In the genomic region with DNA sequence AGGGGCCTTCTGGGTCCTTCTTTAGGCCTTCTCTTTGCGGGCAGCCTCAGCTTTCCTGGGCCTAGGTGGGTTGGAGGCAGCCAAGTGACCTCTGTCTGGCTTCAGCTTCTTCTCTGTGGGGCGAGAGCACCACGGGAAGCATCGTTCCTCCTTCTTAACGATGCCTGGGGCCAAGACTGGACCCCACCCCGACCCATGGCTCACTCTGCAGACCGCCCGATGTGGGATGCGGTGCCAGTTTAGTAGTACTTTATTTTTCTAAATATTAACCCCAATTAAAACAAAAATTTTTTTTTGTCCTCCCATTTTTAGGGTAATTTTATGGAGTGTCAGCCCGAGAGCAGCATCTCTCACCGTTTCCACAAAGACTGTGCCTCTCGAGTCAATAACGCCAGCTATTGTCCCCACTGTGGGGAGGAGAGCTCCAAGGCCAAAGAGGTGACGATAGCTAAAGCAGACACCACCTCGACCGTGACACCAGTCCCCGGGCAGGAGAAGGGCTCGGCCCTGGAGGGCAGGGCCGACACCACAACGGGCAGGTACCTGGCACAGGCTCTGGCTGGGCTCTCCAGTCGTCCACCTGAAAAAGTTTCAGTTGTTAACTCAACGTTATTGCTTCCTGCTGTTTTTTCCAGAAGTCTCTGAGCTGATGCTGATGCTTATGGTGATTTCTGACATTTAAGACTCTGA, we compare ENCODE assay signal across 14 cellular contexts.
DNase-seq lines count a peak whose midpoint lies in the region; ATAC-seq, FAIRE-seq and TF ChIP-seq lines count a peak whose summit lies in the region.
"Had no signal": no experiment of that assay in that cellular context is flagged by ENCODE, and none has a peak within 500 bp of the region (broad histone marks: within the 10 kb centered on the region; RNA-seq: fewer than 3 reads in every experiment).

No MANE protein-coding gene starts in this region.

- peaks cover 22% of the 10 kb centered on the region for H4K20me1 ChIP-seq in astrocyte (ENCODE audit: insufficient read depth, low read length)

- FAIRE-seq in astrocyte (lab: Jason Lieb, UNC): no peak
- FAIRE-seq: HepG2, HTR-8/SVneo had no signal

- no peaks in the 10 kb centered on the region for H3K27me3 ChIP-seq in astrocyte (ENCODE audit: insufficient read depth, low read length)
- H3K27me3 ChIP-seq: BLaER1 treated with 17β-estradiol and CSF1 and Interleukin-3, amounts not matched to agents 10 nM and 100 nM had no signal

- H3K4me3 Mint-ChIP-seq in activated naive CD8-positive, alpha-beta T cell treated with anti-CD3 and anti-CD28 coated beads, Interleukin-2, amount 10 ng/mL, durations not matched to agents 7 days and 5 days: no peak overlapping the region
- H3K4me3 Mint-ChIP-seq in activated naive CD8-positive, alpha-beta T cell treated with anti-CD3 and anti-CD28 coated beads, Interleukin-2, amount 50 U/mL, for 24 hours: no peak overlapping the region
- H3K4me3 Mint-ChIP-seq in astrocyte (ENCODE audit: unreplicated experiment) (no peak overlapping the region), memory B cell (no peak overlapping the region)
- H3K4me3 Mint-ChIP-seq: CD4-positive, CD25-positive, alpha-beta regulatory T cell; H9 had no signal

- TF ChIP-seq CTCF in astrocyte (IDR thresholded peaks at IDR 0.05; ENCODE audit: insufficient read depth, low read depth, low read length) (no peak), GM13976 (IDR thresholded peaks at IDR 0.05; ENCODE audit: borderline replicate concordance, control extremely low read depth, extremely low read depth, insufficient read depth, missing control alignments) (no peak)

- no peaks in the 10 kb centered on the region for H3K27me3 Mint-ChIP-seq in activated naive CD8-positive, alpha-beta T cell treated with anti-CD3 and anti-CD28 coated beads, Interleukin-2, amount 10 ng/mL, durations not matched to agents 7 days and 5 days
- no peaks in the 10 kb centered on the region for H3K27me3 Mint-ChIP-seq in activated naive CD8-positive, alpha-beta T cell treated with anti-CD3 and anti-CD28 coated beads, Interleukin-2, amount 50 U/mL, for 24 hours
- no peaks in the 10 kb centered on the region for H3K27me3 Mint-ChIP-seq in astrocyte (ENCODE audit: low read depth, unreplicated experiment)
- H3K27me3 Mint-ChIP-seq in memory B cell: no peaks in the 10 kb centered on the region
- H3K27me3 Mint-ChIP-seq: CD4-positive, CD25-positive, alpha-beta regulatory T cell had no signal

- no peaks in the 10 kb centered on the region for H3K9me3 Mint-ChIP-seq in activated naive CD8-positive, alpha-beta T cell treated with anti-CD3 and anti-CD28 coated beads, Interleukin-2, amount 10 ng/mL, durations not matched to agents 7 days and 5 days
- H3K9me3 Mint-ChIP-seq in activated naive CD8-positive, alpha-beta T cell treated with anti-CD3 and anti-CD28 coated beads, Interleukin-2, amount 50 U/mL, for 24 hours: no peaks in the 10 kb centered on the region
- H3K9me3 Mint-ChIP-seq in astrocyte (ENCODE audit: unreplicated experiment) (no peaks in the 10 kb centered on the region), memory B cell (no peaks in the 10 kb centered on the region)
- H3K9me3 Mint-ChIP-seq: CD4-positive, CD25-positive, alpha-beta regulatory T cell; H9 had no signal

- H3K4me1 ChIP-seq in astrocyte (ENCODE audit: insufficient read depth, low read length): no peaks in the 10 kb centered on the region
- H3K4me1 ChIP-seq: BLaER1 treated with 17β-estradiol and CSF1 and Interleukin-3, amounts not matched to agents 10 nM and 100 nM had no signal

- POLR2A ChIA-PET in activated naive CD8-positive, alpha-beta T cell treated with anti-CD3 and anti-CD28 coated beads, Interleukin-2, amount 10 ng/mL, durations not matched to agents 7 days and 5 days (lab: Charles Lee): no interaction called here

- no peaks in the 10 kb centered on the region for H3K9me3 ChIP-seq in astrocyte (ENCODE audit: insufficient read depth, low read depth, low read length)
- H3K9me3 ChIP-seq: BLaER1 treated with 17β-estradiol and CSF1 and Interleukin-3, amounts not matched to agents 10 nM and 100 nM had no signal

- H3K9ac ChIP-seq in astrocyte (ENCODE audit: low read length): no peak overlapping the region
- H3K9ac ChIP-seq: BLaER1 treated with 17β-estradiol and CSF1 and Interleukin-3, amounts not matched to agents 10 nM and 100 nM had no signal

- in situ Hi-C loops in GM13976 (cut with MboI; ENCODE audit: low sequenced_read_pairs, unreplicated experiment): no loop called here

- no peak for DNase-seq in activated naive CD8-positive, alpha-beta T cell treated with anti-CD3 and anti-CD28 coated beads, Interleukin-2, amount 10 ng/mL, durations not matched to agents 7 days and 5 days
- DNase-seq in activated naive CD8-positive, alpha-beta T cell treated with anti-CD3 and anti-CD28 coated beads, Interleukin-2, amount 50 U/mL, for 24 hours: no peak
- DNase-seq in astrocyte (ENCODE audit: low read depth): no peak
- no peak for DNase-seq in memory B cell (ENCODE audit: low spot score in 2 of 2)
- DNase-seq in erythroblast (lab: John Stamatoyannopoulos, UW): no peak
- no peak for DNase-seq in NCI-H226
- no peak for DNase-seq in GM13976 (ENCODE audit: low spot score)
- DNase-seq: ACHN; CD4-positive, CD25-positive, alpha-beta regulatory T cell; GOT3; H9 had no signal

- no peak for TF ChIP-seq POLR2A in erythroblast (IDR thresholded peaks at IDR 0.05; ENCODE audit: low read length)

- peaks cover 8% of the 10 kb centered on the region for H3K79me2 ChIP-seq in astrocyte (ENCODE audit: insufficient read depth, low read length)

- no peak overlapping the region for H3K27ac ChIP-seq in astrocyte (ENCODE audit: low read depth, low read length)
- H3K27ac ChIP-seq: BLaER1 treated with 17β-estradiol and CSF1 and Interleukin-3, amounts not matched to agents 10 nM and 100 nM had no signal

- H3K36me3 Mint-ChIP-seq in activated naive CD8-positive, alpha-beta T cell treated with anti-CD3 and anti-CD28 coated beads, Interleukin-2, amount 10 ng/mL, durations not matched to agents 7 days and 5 days: peaks cover 8% of the 10 kb centered on the region
- H3K36me3 Mint-ChIP-seq in activated naive CD8-positive, alpha-beta T cell treated with anti-CD3 and anti-CD28 coated beads, Interleukin-2, amount 50 U/mL, for 24 hours (ENCODE audit: low read depth): peaks cover 19% of the 10 kb centered on the region
- H3K36me3 Mint-ChIP-seq in astrocyte (ENCODE audit: low read depth, unreplicated experiment): peaks cover 25% of the 10 kb centered on the region
- peaks cover 14% of the 10 kb centered on the region for H3K36me3 Mint-ChIP-seq in memory B cell

- no peaks in the 10 kb centered on the region for H3K4me1 Mint-ChIP-seq in activated naive CD8-positive, alpha-beta T cell treated with anti-CD3 and anti-CD28 coated beads, Interleukin-2, amount 10 ng/mL, durations not matched to agents 7 days and 5 days
- no peaks in the 10 kb centered on the region for H3K4me1 Mint-ChIP-seq in activated naive CD8-positive, alpha-beta T cell treated with anti-CD3 and anti-CD28 coated beads, Interleukin-2, amount 50 U/mL, for 24 hours
- H3K4me1 Mint-ChIP-seq in astrocyte (ENCODE audit: low read depth, unreplicated experiment) (no peaks in the 10 kb centered on the region), memory B cell (peaks cover 2% of the 10 kb centered on the region)

- no peak overlapping the region for H3K4me3 ChIP-seq in astrocyte (ENCODE audit: insufficient read depth, low read depth, low read length)
- H3K4me3 ChIP-seq: BLaER1 treated with 17β-estradiol and CSF1 and Interleukin-3, amounts not matched to agents 10 nM and 100 nM had no signal

- ATAC-seq in activated naive CD8-positive, alpha-beta T cell treated with anti-CD3 and anti-CD28 coated beads, Interleukin-2, amount 10 ng/mL, durations not matched to agents 7 days and 5 days (ENCODE audit: low read depth): no peak
- ATAC-seq in activated naive CD8-positive, alpha-beta T cell treated with anti-CD3 and anti-CD28 coated beads, Interleukin-2, amount 50 U/mL, for 24 hours: no peak
- ATAC-seq in memory B cell (ENCODE audit: low read depth): no peak
- ATAC-seq: HepG2 had no signal

- H2AFZ ChIP-seq in astrocyte (ENCODE audit: low read depth, low read length): no peak overlapping the region

- H3K36me3 ChIP-seq in astrocyte (ENCODE audit: insufficient read depth, low read length): peaks cover 10% of the 10 kb centered on the region

- H3K4me2 ChIP-seq in astrocyte (ENCODE audit: low read length): no peak overlapping the region
- H3K4me2 ChIP-seq: BLaER1 treated with 17β-estradiol and CSF1 and Interleukin-3, amounts not matched to agents 10 nM and 100 nM had no signal

- peak overlapping the region; percentile 58 for H3K27ac Mint-ChIP-seq in activated naive CD8-positive, alpha-beta T cell treated with anti-CD3 and anti-CD28 coated beads, Interleukin-2, amount 10 ng/mL, durations not matched to agents 7 days and 5 days
- no peak overlapping the region for H3K27ac Mint-ChIP-seq in activated naive CD8-positive, alpha-beta T cell treated with anti-CD3 and anti-CD28 coated beads, Interleukin-2, amount 50 U/mL, for 24 hours
- H3K27ac Mint-ChIP-seq in astrocyte (ENCODE audit: unreplicated experiment) (peak overlapping the region; percentile 72), memory B cell (peak overlapping the region; percentile 68)
